6 cellular contexts compared by ENCODE assay signal in the genomic region with DNA sequence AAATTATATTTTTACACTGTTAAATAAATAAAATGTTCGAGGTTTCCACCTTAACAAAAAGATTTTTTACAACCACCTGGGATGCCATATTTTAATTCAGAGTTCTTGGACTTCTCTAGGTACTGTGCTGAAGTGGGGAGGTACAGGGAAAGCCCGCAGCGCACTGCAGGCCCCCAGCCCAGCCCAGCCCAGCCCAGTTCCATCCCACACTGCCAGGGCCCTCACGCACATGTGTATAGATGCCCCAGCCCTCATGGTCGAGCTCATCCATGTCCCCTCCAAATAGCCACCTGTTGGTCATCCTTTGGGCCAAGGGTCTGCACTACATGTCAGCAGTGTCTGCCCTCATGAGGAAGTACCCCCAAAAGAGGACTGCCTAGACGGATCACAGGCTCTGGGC. TPM values are rescaled to one million over a fixed set of nuclear protein-coding genes. Genes with fewer than 3 reads are reported as not detected.
"Had no signal": no experiment of that assay in that cellular context is flagged by ENCODE, and none has a peak within 500 bp of the region (broad histone marks: within the 10 kb centered on the region; RNA-seq: fewer than 3 reads in every experiment).

No MANE protein-coding gene starts in this region.

- DNase-seq: H9, HCEC 1CT, HFFc6, IMR-90 had no signal

- ATAC-seq: GM23338, K562 had no signal

- H3K4me3 ChIP-seq: GM23338, K562 had no signal

RNA-seq across cellular contexts. Expression of a gene that starts 11.7 kb away (rescaled TPM):
- total RNA-seq: GM23338, IMR-90, K562 had no signal

RNA-seq across cellular contexts. Expression of a gene that starts 19.3 kb away (rescaled TPM):
- total RNA-seq: HFFc6, IMR-90, K562 had no signal
